ENCODE assay signal across 11 cellular contexts in genomic region chr2:7012141-7012809, GRCh38.
A peak's percentile ranks its signal among the peaks of the same experiment; 100 is the strongest.
DNase-seq lines count a peak whose midpoint lies in the region; ATAC-seq and TF ChIP-seq lines count a peak whose summit lies in the region.
"Had no signal": no experiment of that assay in that cellular context is flagged by ENCODE, and none has a peak within 500 bp of the region (broad histone marks: within the 10 kb centered on the region; RNA-seq: fewer than 3 reads in every experiment).

No MANE protein-coding gene starts in this region.

- H3K36me3 ChIP-seq in cardiac muscle cell (no peaks in the 10 kb centered on the region), suprapubic skin (no peaks in the 10 kb centered on the region), upper lobe of right lung (no peaks in the 10 kb centered on the region)

- intact Hi-C loops in upper lobe of right lung (cut with DNase I): no loop called here

- DNase-seq in NCI-H524 (lab: John Stamatoyannopoulos, UW): peak; percentile 64 to 85
- DNase-seq in NCI-H524 treated with DMSO at 0.1 percent for 48 hours (lab: John Stamatoyannopoulos, UW): no peak
- peak; percentile 98 for DNase-seq in SHP77 treated with DMSO at 0.1 percent for 48 hours (lab: John Stamatoyannopoulos, UW)
- DNase-seq in cardiac muscle cell (ENCODE audit: low read depth in 1 of 2, low spot score in 1 of 2): peak; percentile 49 to 50
- DNase-seq in suprapubic skin (ENCODE audit: low spot score in 2 of 2): no peak
- no peak for DNase-seq in HT-29 (ENCODE audit: low spot score)
- DNase-seq in upper lobe of right lung: no peak
- no peak for DNase-seq in SKM-1 (lab: John Stamatoyannopoulos, UW; ENCODE audit: unreplicated experiment)
- DNase-seq: NCI-H1048, testis had no signal

- ATAC-seq in upper lobe of right lung: no peak
- ATAC-seq: esophagus mucosa had no signal

- H3K4me3 ChIP-seq in cardiac muscle cell: no peak overlapping the region
- H3K4me3 ChIP-seq in suprapubic skin: no peak overlapping the region
- no peak overlapping the region for H3K4me3 ChIP-seq in upper lobe of right lung
- H3K4me3 ChIP-seq: testis had no signal

- H3K4me1 ChIP-seq in cardiac muscle cell (ENCODE audit: low read depth) (peaks cover 32% of the 10 kb centered on the region), suprapubic skin (peaks cover 56% of the 10 kb centered on the region), upper lobe of right lung (peaks cover 19% of the 10 kb centered on the region)

- no peaks in the 10 kb centered on the region for H3K9me3 ChIP-seq in cardiac muscle cell (ENCODE audit: low read depth)
- no peaks in the 10 kb centered on the region for H3K9me3 ChIP-seq in suprapubic skin
- no peaks in the 10 kb centered on the region for H3K9me3 ChIP-seq in upper lobe of right lung
- H3K9me3 ChIP-seq: testis had no signal

- H3K27ac ChIP-seq in cardiac muscle cell (no peak overlapping the region), suprapubic skin (peak overlapping the region; percentile 71), upper lobe of right lung (no peak overlapping the region)
- H3K27ac ChIP-seq: testis had no signal

- no peak for TF ChIP-seq CTCF in cardiac muscle cell (IDR thresholded peaks at IDR 0.05; ENCODE audit: low read depth, low read length)
- no peak for TF ChIP-seq CTCF in suprapubic skin (IDR thresholded peaks at IDR 0.05)
- TF ChIP-seq CTCF in upper lobe of right lung (IDR thresholded peaks at IDR 0.05): no peak

- H3K27me3 ChIP-seq in cardiac muscle cell (no peaks in the 10 kb centered on the region), suprapubic skin (no peaks in the 10 kb centered on the region), upper lobe of right lung (no peaks in the 10 kb centered on the region)
- H3K27me3 ChIP-seq: testis had no signal

- no peak for TF ChIP-seq EP300 in suprapubic skin (IDR thresholded peaks at IDR 0.05)

- TF ChIP-seq POLR2A in suprapubic skin (IDR thresholded peaks at IDR 0.05): no peak

- 85% methylated on average over 7 of the region's 7 CpGs for WGBS in suprapubic skin

Comparison
In these comparisons a context has a peak if more than half of its experiments do, and no peak if none do; other contexts are left out.
1. DNase-seq: peak in NCI-H524 (2 of 2), SHP77 treated with DMSO at 0.1 percent for 48 hours (single experiment) and cardiac muscle cell (2 of 2); none in NCI-H524 treated with DMSO at 0.1 percent for 48 hours (single experiment), suprapubic skin (0 of 2), HT-29 (single experiment), upper lobe of right lung (single experiment) and SKM-1 (single experiment).